Comparison of ENCODE assay signal across 6 cellular contexts in the genomic region with DNA sequence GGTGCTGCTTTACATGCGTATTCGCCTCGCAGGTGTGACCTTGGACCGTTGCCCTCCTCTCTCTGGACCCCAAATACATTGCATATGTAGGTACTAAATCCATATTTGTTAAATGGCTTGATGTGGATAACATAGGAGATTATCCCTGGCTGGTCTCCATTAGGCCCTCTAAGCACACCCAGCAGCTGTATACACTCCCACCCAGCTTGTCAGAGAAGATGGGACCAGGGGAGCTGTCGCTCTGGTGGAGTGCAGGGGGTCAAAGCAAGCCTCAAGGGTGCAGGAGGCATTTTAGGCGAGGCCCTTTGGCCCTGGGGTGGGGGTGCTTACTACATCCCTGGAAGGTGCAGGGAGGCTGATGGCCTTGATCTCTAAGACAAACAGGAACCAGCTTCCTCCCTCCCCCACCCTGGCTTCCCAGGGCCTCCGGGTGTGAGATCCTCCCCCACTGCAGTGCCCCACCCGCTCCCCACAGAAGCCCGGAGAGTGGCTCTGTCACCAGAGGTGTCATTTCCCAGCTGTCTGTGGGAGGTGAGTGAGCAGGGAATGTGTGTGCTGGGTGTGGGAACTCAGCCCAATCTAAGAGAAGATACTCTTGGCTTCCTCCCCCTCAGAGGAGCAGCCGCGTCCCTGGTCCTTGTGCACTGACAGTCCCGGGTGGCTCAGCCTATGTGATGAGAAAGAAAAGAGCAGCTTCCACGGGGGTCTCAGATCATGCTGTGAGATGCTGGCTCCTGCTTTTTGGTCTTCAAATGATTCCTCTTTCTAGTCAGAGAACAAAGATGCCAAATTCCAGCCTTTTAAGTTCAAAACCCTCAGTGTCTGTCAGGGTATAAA. TPM values are rescaled to one million over a fixed set of nuclear protein-coding genes. Genes with fewer than 3 reads are reported as not detected.
DNase-seq lines count a peak whose midpoint lies in the region; ATAC-seq, FAIRE-seq and TF ChIP-seq lines count a peak whose summit lies in the region.

No MANE protein-coding gene starts in this region.

- H3K27ac ChIP-seq in OCI-LY3 (ENCODE audit: low read length) (peak overlapping the region; percentile 71), K562 (ENCODE audit: extremely low read depth, low read depth, low read length) (peak overlapping the region; percentile 87)

- peak overlapping the region; percentile 41; the same call in 1 of the 2 replicates for H2AFZ ChIP-seq in OCI-LY3 (ENCODE audit: low read depth, low read length)
- peak overlapping the region; percentile 81 for H2AFZ ChIP-seq in K562 (ENCODE audit: low read depth, low read length)

- TF ChIP-seq EP300 in K562 (IDR thresholded peaks at IDR 0.05; ENCODE audit: low read length), result peak; percentile 50; the same call in 1 of the 2 replicates

- POLR2A ChIA-PET in K562 (lab: Yijun Ruan, JAX), result interaction anchor here (0.6 to 1.8 kb wide), 4 partner anchors 9 to 57 kb away, joined by 3 to 31 read pairs (median 3); no protein-coding TSS in a partner anchor

- intact Hi-C loops in K562 (cut with micrococcal nuclease), result no loop called here

- H3K4me1 ChIP-seq in OCI-LY3 (ENCODE audit: low read length), result peaks cover 27% of the 10 kb centered on the region
- peaks cover 29 to 41% of the 10 kb centered on the region in 2 experiments for H3K4me1 ChIP-seq in K562 (replicated peaks in 1 of 2; ENCODE audit: control insufficient read depth in 2 of 2, insufficient read depth in 2 of 2, low read length in 2 of 2)
- peaks cover 32% of the 10 kb centered on the region for H3K4me1 ChIP-seq in mucosa of stomach (ENCODE audit: control insufficient read depth, insufficient read depth, low read length)

- H3K79me2 ChIP-seq in OCI-LY3 (ENCODE audit: low read length) (peaks cover 21% of the 10 kb centered on the region), K562 (ENCODE audit: control insufficient read depth, insufficient read depth, low read length) (peaks cover 31% of the 10 kb centered on the region)

- TF ChIP-seq CTCF in OCI-LY3 (IDR thresholded peaks at IDR 0.05; ENCODE audit: low read depth, low read length) (no peak), K562 (IDR thresholded peaks at IDR 0.05 in 2 of 3, conservative IDR thresholded peaks at IDR 0.05 in 1 of 3; ENCODE audit: insufficient read depth in 2 of 3, low read depth in 1 of 3, low read length in 3 of 3) (no peak)

- peaks cover 5% of the 10 kb centered on the region for H3K9me1 ChIP-seq in K562 (ENCODE audit: control insufficient read depth, insufficient read depth, low read length)

- TF ChIP-seq RAD21 in K562 (CRISPR knock-in tag; conservative IDR thresholded peaks at IDR 0.05 in 1 of 2, IDR thresholded peaks at IDR 0.05 in 1 of 2), result peak in 1 of 2 experiments; percentile 20; a peak in 1 of 4 replicates

- WGBS in K562 (ENCODE audit: insufficient coverage, low coverage, missing lambda C conversion rate), result 19% methylated on average over 9 of the region's 13 CpGs

- H3K4me2 ChIP-seq in OCI-LY3 (ENCODE audit: low read length), result peak overlapping the region; percentile 99
- peak overlapping the region; percentile 59 for H3K4me2 ChIP-seq in K562 (ENCODE audit: insufficient read depth, low read length)

- no peaks in the 10 kb centered on the region for H3K9me3 ChIP-seq in OCI-LY3 (ENCODE audit: insufficient read depth, low read length)
- H3K9me3 ChIP-seq in K562 (replicated peaks; ENCODE audit: control insufficient read depth, insufficient read depth, low read depth, low read length), result no peaks in the 10 kb centered on the region
- H3K9me3 ChIP-seq in mucosa of stomach (ENCODE audit: control insufficient read depth, low read length), result no peaks in the 10 kb centered on the region

- H3K27me3 ChIP-seq in OCI-LY3 (ENCODE audit: low read depth, low read length), result no peaks in the 10 kb centered on the region
- no peaks in the 10 kb centered on the region for H3K27me3 ChIP-seq in K562 (ENCODE audit: control insufficient read depth in 2 of 2, insufficient read depth in 2 of 2, low read length in 2 of 2)
- H3K27me3 ChIP-seq in mucosa of stomach (ENCODE audit: control insufficient read depth, insufficient read depth, low read length), result no peaks in the 10 kb centered on the region

- H3K36me3 ChIP-seq in OCI-LY3 (replicated peaks; ENCODE audit: low read depth, low read length), result peaks cover 5% of the 10 kb centered on the region
- peaks cover 24% of the 10 kb centered on the region; the same call in 2 of the 3 replicates for H3K36me3 ChIP-seq in K562 (ENCODE audit: control insufficient read depth, insufficient read depth, low read length)
- peaks cover 8% of the 10 kb centered on the region for H3K36me3 ChIP-seq in mucosa of stomach (ENCODE audit: control insufficient read depth, insufficient read depth, low read length)

- H3K4me3 ChIP-seq in OCI-LY3 (ENCODE audit: low read length), result peak overlapping the region; percentile 99
- H3K4me3 ChIP-seq in K562, result no peak overlapping the region; the same call in 1 of the 2 replicates
- no peak overlapping the region for H3K4me3 ChIP-seq in mucosa of stomach (ENCODE audit: low read length)

- no peak for TF ChIP-seq POLR2A in K562 (conservative IDR thresholded peaks at IDR 0.05)

- FAIRE-seq in K562 (lab: Jason Lieb, UNC), result peak; percentile 98

- BruUV-seq in K562 (replicated peaks; lab: Mats Ljungman, UMichigan), result no TSS peak

- DNase-seq in COR-L47 (lab: John Stamatoyannopoulos, UW) (peak; percentile 29), K562 (ENCODE audit: extremely low read depth in 1 of 4, low spot score in 3 of 4) (peak; percentile 78 to 93 (median 82))

- peak overlapping the region; percentile 99 for H3K9ac ChIP-seq in OCI-LY3 (ENCODE audit: low read length)
- H3K9ac ChIP-seq in K562 (ENCODE audit: insufficient read depth in 1 of 2, low read depth in 2 of 2, low read length in 2 of 2), result peak overlapping the region; percentile 68 to 91
- peak overlapping the region; percentile 47 for H3K9ac ChIP-seq in mucosa of stomach (ENCODE audit: low read length)

- ATAC-seq in K562 (peak; percentile 87), GM19467 (IDR thresholded peaks at IDR 0.05; ENCODE audit: unreplicated experiment) (no peak), GM19351 (IDR thresholded peaks at IDR 0.05; ENCODE audit: unreplicated experiment) (no peak)

- CTCF ChIA-PET in K562 (lab: Yijun Ruan, JAX; ENCODE audit: low intra/inter-chr PET ratio), result no interaction called here

- peaks cover 8% of the 10 kb centered on the region; the same call in 1 of the 2 replicates for H4K20me1 ChIP-seq in OCI-LY3 (ENCODE audit: insufficient read depth, low read length)
- 0 out of 2 replicates have a peak, but pooled peaks cover 12% of the 10 kb centered on the region for H4K20me1 ChIP-seq in K562 (replicated peaks; ENCODE audit: control insufficient read depth, insufficient read depth, low read length)

- in situ Hi-C loops in K562 (cut with MboI), result no loop called here

RNA-seq across cellular contexts. Expression of a gene that starts 1.4 kb away (rescaled TPM):
- 54.5 and 58.1 TPM in 2 replicates for total RNA-seq in K562 (2011; cell fraction: chromatin; rRNA removed; ENCODE audit: low replicate concordance)
- 32.9 and 33.8 TPM in 2 replicates for total RNA-seq in K562 (2011; cell fraction: nucleolus; rRNA removed)
- total RNA-seq in K562 (2011; cell fraction: nucleoplasm; rRNA removed), result 75.0 and 137 TPM in 2 replicates
- total RNA-seq in K562 (2014; rRNA removed) (5.9 and 6.0 TPM in 2 replicates), K562 (2014; rRNA removed; fragmentation: Illumina TruSeq; extraction: Trizol) (4.8 and 5.5 TPM in 2 replicates), K562 (2015; rRNA removed; fragmentation: Illumina TruSeq; extraction: Trizol) (4.4 and 4.9 TPM in 2 replicates), K562 (2021) (17.5 and 23.4 TPM in 2 replicates)
- polyA plus RNA-seq in K562 (2011; rRNA removed) (13.4 and 22.8 TPM in 2 replicates), K562 (2014; fragmentation: Illumina TruSeq; extraction: Trizol) (28.1 and 31.8 TPM in 2 replicates), K562 (2014; fragmentation: Nextera tagmentation; extraction: Ambion mirVana) (1 to 10 TPM; 2.3 to 3.2 TPM), K562 (2014; rRNA removed) (22.9 and 23.3 TPM in 2 replicates)
- polyA plus RNA-seq in K562 (2011; cell fraction: cytosol; rRNA removed), result 13.3 and 24.8 TPM in 2 replicates
- polyA plus RNA-seq in K562 (2011; cell fraction: nucleus; rRNA removed), result 83.4 and 84.6 TPM in 2 replicates
- polyA plus RNA-seq in K562 (2012), result 24.0 and 57.3 TPM in 2 replicates
- 4.4 and 4.6 TPM in 2 replicates for polyA minus RNA-seq in K562 (2011; rRNA and poly(A)+ RNA removed)
- 4.1 and 5.7 TPM in 2 replicates for polyA minus RNA-seq in K562 (2011; cell fraction: cytosol; rRNA and poly(A)+ RNA removed)
- 10.6 and 12.4 TPM in 2 replicates for polyA minus RNA-seq in K562 (2011; cell fraction: nucleus; rRNA and poly(A)+ RNA removed)

RNA-seq across cellular contexts. Expression of a gene that starts 12.0 kb away (rescaled TPM):
- 42.3 and 63.3 TPM in 2 replicates for total RNA-seq in K562 (2011; cell fraction: chromatin; rRNA removed; ENCODE audit: low replicate concordance)
- 76.2 and 101 TPM in 2 replicates for total RNA-seq in K562 (2011; cell fraction: nucleolus; rRNA removed)
- 131 and 204 TPM in 2 replicates for total RNA-seq in K562 (2011; cell fraction: nucleoplasm; rRNA removed)
- total RNA-seq in K562 (2014; rRNA removed), result 11.4 and 15.5 TPM in 2 replicates
- 24.0 and 28.1 TPM in 2 replicates for total RNA-seq in K562 (2014; rRNA removed; fragmentation: Illumina TruSeq; extraction: Trizol)
- 16.8 and 16.9 TPM in 2 replicates for total RNA-seq in K562 (2015; rRNA removed; fragmentation: Illumina TruSeq; extraction: Trizol)
- total RNA-seq in K562 (2021), result 16.3 and 16.8 TPM in 2 replicates
- polyA plus RNA-seq in K562 (2011; rRNA removed), result 23.1 and 26.2 TPM in 2 replicates
- polyA plus RNA-seq in K562 (2011; cell fraction: cytosol; rRNA removed), result 30.2 and 33.9 TPM in 2 replicates
- polyA plus RNA-seq in K562 (2011; cell fraction: nucleus; rRNA removed), result 38.7 and 40.6 TPM in 2 replicates
- 18.6 and 19.9 TPM in 2 replicates for polyA plus RNA-seq in K562 (2012)
- polyA plus RNA-seq in K562 (2014; fragmentation: Illumina TruSeq; extraction: Trizol), result 7.1 and 9.7 TPM in 2 replicates
- 10 to 100 TPM; 17.4 to 19.5 TPM for polyA plus RNA-seq in K562 (2014; fragmentation: Nextera tagmentation; extraction: Ambion mirVana)
- 12.5 and 16.7 TPM in 2 replicates for polyA plus RNA-seq in K562 (2014; rRNA removed)
- 56.1 and 92.4 TPM in 2 replicates for polyA minus RNA-seq in K562 (2011; rRNA and poly(A)+ RNA removed)
- 26.4 and 31.2 TPM in 2 replicates for polyA minus RNA-seq in K562 (2011; cell fraction: cytosol; rRNA and poly(A)+ RNA removed)
- polyA minus RNA-seq in K562 (2011; cell fraction: nucleus; rRNA and poly(A)+ RNA removed), result 63.1 and 97.3 TPM in 2 replicates

RNA-seq across cellular contexts. Expression of a gene that starts 12.0 kb away (rescaled TPM):
- total RNA-seq in K562 (2011; cell fraction: chromatin; rRNA removed; ENCODE audit: low replicate concordance), result 48.2 and 140 TPM in 2 replicates
- 69.2 and 70.9 TPM in 2 replicates for total RNA-seq in K562 (2011; cell fraction: nucleolus; rRNA removed)
- 56.7 and 63.2 TPM in 2 replicates for total RNA-seq in K562 (2011; cell fraction: nucleoplasm; rRNA removed)
- 4.5 and 10.5 TPM in 2 replicates for total RNA-seq in K562 (2014; rRNA removed)
- 1.3 and 2.1 TPM in 2 replicates for total RNA-seq in K562 (2014; rRNA removed; fragmentation: Illumina TruSeq; extraction: Trizol)
- 1.6 and 2.0 TPM in 2 replicates for total RNA-seq in K562 (2015; rRNA removed; fragmentation: Illumina TruSeq; extraction: Trizol)
- 24.4 and 26.0 TPM in 2 replicates for total RNA-seq in K562 (2021)
- polyA plus RNA-seq in K562 (2011; rRNA removed), result 3.4 and 11.1 TPM in 2 replicates
- polyA plus RNA-seq in K562 (2011; cell fraction: cytosol; rRNA removed), result 2.9 and 4.2 TPM in 2 replicates
- polyA plus RNA-seq in K562 (2011; cell fraction: nucleus; rRNA removed), result 21.8 and 47.2 TPM in 2 replicates
- polyA plus RNA-seq in K562 (2012), result 8.0 and 12.4 TPM in 2 replicates
- polyA plus RNA-seq in K562 (2014; fragmentation: Illumina TruSeq; extraction: Trizol), result 6.7 and 11.2 TPM in 2 replicates
- under 1 TPM; 0.13 to 0.25 TPM for polyA plus RNA-seq in K562 (2014; fragmentation: Nextera tagmentation; extraction: Ambion mirVana)
- polyA plus RNA-seq in K562 (2014; rRNA removed), result 11.0 TPM in 2 replicates
- polyA minus RNA-seq in K562 (2011; rRNA and poly(A)+ RNA removed), result 3.6 and 5.6 TPM in 2 replicates
- polyA minus RNA-seq in K562 (2011; cell fraction: cytosol; rRNA and poly(A)+ RNA removed), result 14.1 and 21.2 TPM in 2 replicates
- 17.4 and 17.8 TPM in 2 replicates for polyA minus RNA-seq in K562 (2011; cell fraction: nucleus; rRNA and poly(A)+ RNA removed)

RNA-seq across cellular contexts. Expression of a gene that starts 25.8 kb away (rescaled TPM):
- total RNA-seq in K562 (2011; cell fraction: chromatin; rRNA removed; ENCODE audit: low replicate concordance), result 0.51 and 1.8 TPM in 2 replicates
- 3.7 and 4.1 TPM in 2 replicates for total RNA-seq in K562 (2011; cell fraction: nucleolus; rRNA removed)
- 1.8 TPM in 2 replicates for total RNA-seq in K562 (2011; cell fraction: nucleoplasm; rRNA removed)
- total RNA-seq in K562 (2014; rRNA removed) (7.4 and 8.6 TPM in 2 replicates), K562 (2014; rRNA removed; fragmentation: Illumina TruSeq; extraction: Trizol) (0.61 and 1.1 TPM in 2 replicates), K562 (2015; rRNA removed; fragmentation: Illumina TruSeq; extraction: Trizol) (2.6 and 2.7 TPM in 2 replicates), K562 (2021) (5.4 and 6.5 TPM in 2 replicates)
- polyA plus RNA-seq in K562 (2011; rRNA removed) (2.3 and 2.9 TPM in 2 replicates), K562 (2014; fragmentation: Illumina TruSeq; extraction: Trizol) (1.7 and 2.5 TPM in 2 replicates), K562 (2014; fragmentation: Nextera tagmentation; extraction: Ambion mirVana) (under 1 TPM; 0.01 to 0.08 TPM), K562 (2014; rRNA removed) (3.5 and 4.1 TPM in 2 replicates)
- polyA plus RNA-seq in K562 (2011; cell fraction: cytosol; rRNA removed), result 3.9 and 6.5 TPM in 2 replicates
- polyA plus RNA-seq in K562 (2011; cell fraction: nucleus; rRNA removed), result 2.4 and 2.6 TPM in 2 replicates
- 3.6 and 5.0 TPM in 2 replicates for polyA plus RNA-seq in K562 (2012)
- 1.8 and 1.9 TPM in 2 replicates for polyA minus RNA-seq in K562 (2011; rRNA and poly(A)+ RNA removed)
- polyA minus RNA-seq in K562 (2011; cell fraction: cytosol; rRNA and poly(A)+ RNA removed), result 2.9 and 4.3 TPM in 2 replicates
- 1.5 and 3.1 TPM in 2 replicates for polyA minus RNA-seq in K562 (2011; cell fraction: nucleus; rRNA and poly(A)+ RNA removed)

RNA-seq across cellular contexts. Expression of a gene that starts 40.3 kb away (rescaled TPM):
- 0.51 and 1.1 TPM in 2 replicates for total RNA-seq in K562 (2011; cell fraction: chromatin; rRNA removed; ENCODE audit: low replicate concordance)
- 0.92 and 1.2 TPM in 2 replicates for total RNA-seq in K562 (2011; cell fraction: nucleolus; rRNA removed)
- total RNA-seq in K562 (2011; cell fraction: nucleoplasm; rRNA removed), result 0.66 and 1.3 TPM in 2 replicates
- total RNA-seq in K562 (2014; rRNA removed), result 0.09 and 0.45 TPM in 2 replicates
- 0.22 TPM in 1 of 2 replicates, not detected in the other for total RNA-seq in K562 (2014; rRNA removed; fragmentation: Illumina TruSeq; extraction: Trizol)
- total RNA-seq in K562 (2015; rRNA removed; fragmentation: Illumina TruSeq; extraction: Trizol), result not detected in 2 replicates
- 1.1 and 2.2 TPM in 2 replicates for total RNA-seq in K562 (2021)
- polyA plus RNA-seq in K562 (2011; rRNA removed), result 0.14 and 0.31 TPM in 2 replicates
- 0.16 and 0.94 TPM in 2 replicates for polyA plus RNA-seq in K562 (2011; cell fraction: cytosol; rRNA removed)
- polyA plus RNA-seq in K562 (2011; cell fraction: nucleus; rRNA removed), result 1.4 and 3.3 TPM in 2 replicates
- 0.22 and 0.29 TPM in 2 replicates for polyA plus RNA-seq in K562 (2012)
- polyA plus RNA-seq in K562 (2014; fragmentation: Illumina TruSeq; extraction: Trizol), result 0.11 and 0.13 TPM in 2 replicates
- polyA plus RNA-seq in K562 (2014; fragmentation: Nextera tagmentation; extraction: Ambion mirVana), result under 1 TPM; 0.03 to 0.06 TPM
- polyA plus RNA-seq in K562 (2014; rRNA removed), result 0.16 and 1.7 TPM in 2 replicates
- polyA minus RNA-seq in K562 (2011; rRNA and poly(A)+ RNA removed), result 0.11 TPM in 1 of 2 replicates, not detected in the other
- not detected in 2 replicates for polyA minus RNA-seq in K562 (2011; cell fraction: cytosol; rRNA and poly(A)+ RNA removed)
- 0.56 and 0.94 TPM in 2 replicates for polyA minus RNA-seq in K562 (2011; cell fraction: nucleus; rRNA and poly(A)+ RNA removed)

Comparison
In these comparisons a context has a peak if more than half of its experiments do, and no peak if none do; other contexts are left out.
1. H3K9ac ChIP-seq: peak in every context shown above with its lines; median percentile 99 in OCI-LY3; 80 in K562; 47 in mucosa of stomach.